In genomic region chr5:6365142-6365976, GRCh38 we compare ENCODE assay signal across 14 cellular contexts. TPM values are rescaled to one million over a fixed set of nuclear protein-coding genes. Genes with fewer than 3 reads are reported as not detected.
DNase-seq lines count a peak whose midpoint lies in the region; ATAC-seq, FAIRE-seq and TF ChIP-seq lines count a peak whose summit lies in the region.
"Had no signal": no experiment of that assay in that cellular context is flagged by ENCODE, and none has a peak within 500 bp of the region (broad histone marks: within the 10 kb centered on the region; RNA-seq: fewer than 3 reads in every experiment).

No MANE protein-coding gene starts in this region.

- no peaks in the 10 kb centered on the region for H3K9me3 Mint-ChIP-seq in activated CD8-positive, alpha-beta memory T cell treated with anti-CD3 and anti-CD28 coated beads, Interleukin-2, amount 10 ng/mL, durations not matched to agents 7 days and 5 days (ENCODE audit: low read depth)
- H3K9me3 Mint-ChIP-seq in astrocyte (ENCODE audit: unreplicated experiment) (no peaks in the 10 kb centered on the region), type B pancreatic cell (no peaks in the 10 kb centered on the region)
- no peaks in the 10 kb centered on the region for H3K9me3 Mint-ChIP-seq in activated naive CD4-positive, alpha-beta T cell treated with anti-CD3 and anti-CD28 coated beads, Interleukin-2, amount 50 U/mL, for 72 hours
- H3K9me3 Mint-ChIP-seq: activated CD4-positive, alpha-beta memory T cell treated with anti-CD3 and anti-CD28 coated beads, Interleukin-2, amount 10 ng/mL, durations not matched to agents 7 days and 5 days had no signal

- H3K9me3 ChIP-seq in astrocyte (ENCODE audit: insufficient read depth, low read depth, low read length) = no peaks in the 10 kb centered on the region
- H3K9me3 ChIP-seq in OCI-LY7 (ENCODE audit: low read length) = no peaks in the 10 kb centered on the region
- H3K9me3 ChIP-seq: A549, sigmoid colon, thoracic aorta had no signal

- no peaks in the 10 kb centered on the region for H3K27me3 ChIP-seq in astrocyte (ENCODE audit: insufficient read depth, low read length)
- H3K27me3 ChIP-seq: sigmoid colon had no signal

- H3K4me3 ChIP-seq in astrocyte (ENCODE audit: insufficient read depth, low read depth, low read length) (no peak overlapping the region), OCI-LY7 (ENCODE audit: low read depth, low read length, poor library complexity, severe bottlenecking) (no peak overlapping the region)
- H3K4me3 ChIP-seq: A549, sigmoid colon, thoracic aorta had no signal

- peaks cover 22% of the 10 kb centered on the region for H3K36me3 Mint-ChIP-seq in activated CD8-positive, alpha-beta memory T cell treated with anti-CD3 and anti-CD28 coated beads, Interleukin-2, amount 10 ng/mL, durations not matched to agents 7 days and 5 days
- peaks cover 12% of the 10 kb centered on the region for H3K36me3 Mint-ChIP-seq in astrocyte (ENCODE audit: low read depth, unreplicated experiment)
- H3K36me3 Mint-ChIP-seq in type B pancreatic cell = peaks cover 15% of the 10 kb centered on the region
- peaks cover 13 to 15% of the 10 kb centered on the region in 2 donors for H3K36me3 Mint-ChIP-seq in activated naive CD4-positive, alpha-beta T cell treated with anti-CD3 and anti-CD28 coated beads, Interleukin-2, amount 50 U/mL, for 72 hours

- intact Hi-C loops in OCI-LY7 (cut with micrococcal nuclease; ENCODE audit: unreplicated experiment) = no loop called here

- H3K4me1 ChIP-seq in astrocyte (ENCODE audit: insufficient read depth, low read length) (no peaks in the 10 kb centered on the region), OCI-LY7 (ENCODE audit: insufficient read depth, low read length, poor library complexity, severe bottlenecking) (peaks cover 8% of the 10 kb centered on the region)
- H3K4me1 ChIP-seq: A549, sigmoid colon had no signal

- H3K27ac ChIP-seq in astrocyte (ENCODE audit: low read depth, low read length) (no peak overlapping the region), OCI-LY7 (ENCODE audit: low read depth, low read length, poor library complexity, severe bottlenecking) (no peak overlapping the region)
- H3K27ac ChIP-seq: A549, sigmoid colon, thoracic aorta had no signal

- peak; percentile 38 for DNase-seq in activated CD8-positive, alpha-beta memory T cell treated with anti-CD3 and anti-CD28 coated beads, Interleukin-2, amount 10 ng/mL, durations not matched to agents 7 days and 5 days
- no peak for DNase-seq in activated CD8-positive, alpha-beta memory T cell treated with anti-CD3 and anti-CD28 coated beads for 24 hours
- DNase-seq in astrocyte (ENCODE audit: low read depth) = peak; percentile 16
- peak; percentile 35 for DNase-seq in iris pigment epithelial cell (ENCODE audit: low read depth)
- DNase-seq in type B pancreatic cell (ENCODE audit: extremely low spot score, unreplicated experiment) = peak; percentile 55
- no peak for DNase-seq in OCI-LY7 (ENCODE audit: low spot score)
- no peak for DNase-seq in activated naive CD4-positive, alpha-beta T cell treated with anti-CD3 and anti-CD28 coated beads, Interleukin-2, amount 50 U/mL, for 72 hours (ENCODE audit: low spot score in 2 of 2)
- DNase-seq: activated CD4-positive, alpha-beta memory T cell treated with anti-CD3 and anti-CD28 coated beads, Interleukin-2, amount 10 ng/mL, durations not matched to agents 7 days and 5 days; NCI-H524 treated with DMSO at 0.1 percent for 48 hours; sigmoid colon had no signal

- H4K20me1 ChIP-seq in astrocyte (ENCODE audit: insufficient read depth, low read length) = no peaks in the 10 kb centered on the region
- H4K20me1 ChIP-seq in OCI-LY7 (ENCODE audit: insufficient read depth, low read length) = no peaks in the 10 kb centered on the region

- H3K36me3 ChIP-seq in astrocyte (ENCODE audit: insufficient read depth, low read length) = peaks cover 9% of the 10 kb centered on the region
- peaks cover 21% of the 10 kb centered on the region for H3K36me3 ChIP-seq in OCI-LY7 (ENCODE audit: insufficient read depth, low read length)

- POLR2A ChIA-PET in OCI-LY7 (lab: Charles Lee) = interaction anchor here (1.3 kb wide), 1 partner anchor 13 kb away, joined by 3 read pairs; the partner anchor contains the start of gene MED10

- no peak for FAIRE-seq in astrocyte (lab: Jason Lieb, UNC)
- FAIRE-seq: A549 had no signal

- peaks cover 8% of the 10 kb centered on the region for H3K4me1 Mint-ChIP-seq in activated CD8-positive, alpha-beta memory T cell treated with anti-CD3 and anti-CD28 coated beads, Interleukin-2, amount 10 ng/mL, durations not matched to agents 7 days and 5 days
- H3K4me1 Mint-ChIP-seq in astrocyte (ENCODE audit: low read depth, unreplicated experiment) (no peaks in the 10 kb centered on the region), type B pancreatic cell (ENCODE audit: unreplicated experiment) (no peaks in the 10 kb centered on the region)
- H3K4me1 Mint-ChIP-seq: nephron had no signal

- CTCF ChIA-PET in activated CD8-positive, alpha-beta memory T cell treated with anti-CD3 and anti-CD28 coated beads, Interleukin-2, amount 10 ng/mL, durations not matched to agents 7 days and 5 days (lab: Charles Lee) = no interaction called here
- CTCF ChIA-PET in OCI-LY7 (lab: Charles Lee; ENCODE audit: unreplicated experiment) = no interaction called here

- H3K4me3 Mint-ChIP-seq in activated CD8-positive, alpha-beta memory T cell treated with anti-CD3 and anti-CD28 coated beads, Interleukin-2, amount 10 ng/mL, durations not matched to agents 7 days and 5 days = no peak overlapping the region
- no peak overlapping the region for H3K4me3 Mint-ChIP-seq in astrocyte (ENCODE audit: unreplicated experiment)
- H3K4me3 Mint-ChIP-seq in type B pancreatic cell = no peak overlapping the region
- H3K4me3 Mint-ChIP-seq: activated CD4-positive, alpha-beta memory T cell treated with anti-CD3 and anti-CD28 coated beads, Interleukin-2, amount 10 ng/mL, durations not matched to agents 7 days and 5 days; nephron had no signal

- TF ChIP-seq CTCF in astrocyte (IDR thresholded peaks at IDR 0.05; ENCODE audit: insufficient read depth, low read depth, low read length) (no peak), type B pancreatic cell (conservative IDR thresholded peaks at IDR 0.05) (no peak), OCI-LY7 (conservative IDR thresholded peaks at IDR 0.05; ENCODE audit: low read length) (no peak)

- H3K4me2 ChIP-seq in astrocyte (ENCODE audit: low read length) (no peak overlapping the region), OCI-LY7 (ENCODE audit: low read length) (no peak overlapping the region)
- H3K4me2 ChIP-seq: A549 had no signal

- no peak overlapping the region for H3K9ac ChIP-seq in astrocyte (ENCODE audit: low read length)

- H2AFZ ChIP-seq in astrocyte (ENCODE audit: low read depth, low read length) = no peak overlapping the region
- no peak overlapping the region for H2AFZ ChIP-seq in OCI-LY7 (ENCODE audit: low read length)

- no peak for ATAC-seq in activated CD8-positive, alpha-beta memory T cell treated with anti-CD3 and anti-CD28 coated beads, Interleukin-2, amount 10 ng/mL, durations not matched to agents 7 days and 5 days
- no peak for ATAC-seq in GM21423 (IDR thresholded peaks at IDR 0.05; ENCODE audit: unreplicated experiment)
- ATAC-seq in activated naive CD4-positive, alpha-beta T cell treated with anti-CD3 and anti-CD28 coated beads, Interleukin-2, amount 50 U/mL, for 72 hours = no peak
- ATAC-seq: A549 had no signal

- no peaks in the 10 kb centered on the region for H3K27me3 Mint-ChIP-seq in activated CD8-positive, alpha-beta memory T cell treated with anti-CD3 and anti-CD28 coated beads, Interleukin-2, amount 10 ng/mL, durations not matched to agents 7 days and 5 days
- H3K27me3 Mint-ChIP-seq in astrocyte (ENCODE audit: low read depth, unreplicated experiment) (no peaks in the 10 kb centered on the region), type B pancreatic cell (no peaks in the 10 kb centered on the region)
- H3K27me3 Mint-ChIP-seq: activated CD4-positive, alpha-beta memory T cell treated with anti-CD3 and anti-CD28 coated beads, Interleukin-2, amount 10 ng/mL, durations not matched to agents 7 days and 5 days had no signal

- H3K27ac Mint-ChIP-seq in activated CD8-positive, alpha-beta memory T cell treated with anti-CD3 and anti-CD28 coated beads, Interleukin-2, amount 10 ng/mL, durations not matched to agents 7 days and 5 days = no peak overlapping the region
- no peak overlapping the region for H3K27ac Mint-ChIP-seq in astrocyte (ENCODE audit: unreplicated experiment)
- H3K27ac Mint-ChIP-seq in type B pancreatic cell = no peak overlapping the region
- H3K27ac Mint-ChIP-seq in activated naive CD4-positive, alpha-beta T cell treated with anti-CD3 and anti-CD28 coated beads, Interleukin-2, amount 50 U/mL, for 72 hours = no peak overlapping the region
- H3K27ac Mint-ChIP-seq: nephron had no signal

- no TSS peak for BruUV-seq in OCI-LY7 (replicated peaks; lab: Mats Ljungman, UMichigan)

- H3K9me2 ChIP-seq in OCI-LY7 (ENCODE audit: insufficient read depth, low read length) = no peaks in the 10 kb centered on the region

- no peaks in the 10 kb centered on the region for H3K79me2 ChIP-seq in astrocyte (ENCODE audit: insufficient read depth, low read length)
- no peaks in the 10 kb centered on the region for H3K79me2 ChIP-seq in OCI-LY7 (ENCODE audit: insufficient read depth, low read depth, low read length)

RNA-seq across cellular contexts. Expression of gene MED10, which starts 13.0 kb away (rescaled TPM):
- total RNA-seq in activated CD8-positive, alpha-beta memory T cell treated with anti-CD3 and anti-CD28 coated beads, Interleukin-2, amount 10 ng/mL, durations not matched to agents 7 days and 5 days = 10 to 100 TPM; 41.2 to 48.4 TPM
- total RNA-seq in astrocyte = 40.8 and 49.3 TPM in 2 replicates
- total RNA-seq in type B pancreatic cell (ENCODE audit: low replicate concordance) = 32.3 and 38.4 TPM in 2 replicates
- total RNA-seq in OCI-LY7 (2014; rRNA removed; shearing (Covaris generic)) = 7.9 and 16.2 TPM in 2 replicates
- 44.0 and 47.3 TPM in 2 replicates for total RNA-seq in OCI-LY7 (2022)
- total RNA-seq in activated naive CD4-positive, alpha-beta T cell treated with anti-CD3 and anti-CD28 coated beads, Interleukin-2, amount 50 U/mL, for 72 hours = 10 to 100 TPM; 45.1 to 97.2 TPM

Comparison
In these comparisons a context has a peak if more than half of its experiments do, and no peak if none do; other contexts are left out.
1. DNase-seq: peak in activated CD8-positive, alpha-beta memory T cell treated with anti-CD3 and anti-CD28 coated beads, Interleukin-2, amount 10 ng/mL, durations not matched to agents 7 days and 5 days (single experiment), astrocyte (single experiment), iris pigment epithelial cell (single experiment) and type B pancreatic cell (single experiment); none in activated CD8-positive, alpha-beta memory T cell treated with anti-CD3 and anti-CD28 coated beads for 24 hours (single experiment), OCI-LY7 (single experiment) and activated naive CD4-positive, alpha-beta T cell treated with anti-CD3 and anti-CD28 coated beads, Interleukin-2, amount 50 U/mL, for 72 hours (0 of 2).